ENCODE assay signal across 11 cellular contexts in genomic region chr4:7477695-7478094, GRCh38. TPM values are rescaled to one million over a fixed set of nuclear protein-coding genes. Genes with fewer than 3 reads are reported as not detected.
"Had no signal": no experiment of that assay in that cellular context is flagged by ENCODE, and none has a peak within 500 bp of the region (broad histone marks: within the 10 kb centered on the region; RNA-seq: fewer than 3 reads in every experiment).

No MANE protein-coding gene starts in this region.

- H3K4me1 ChIP-seq: HAP-1 had no signal

- H3K9me3 ChIP-seq: HAP-1 had no signal

- H3K9me3 Mint-ChIP-seq: GM23338, HFFc6 had no signal

- H3K36me3 ChIP-seq: HAP-1 had no signal

- H3K9ac ChIP-seq: KMS-11 had no signal

- H2AFZ ChIP-seq: GM23338 had no signal

- H3K27ac Mint-ChIP-seq: HFFc6 had no signal

- ATAC-seq: GM23338, HCT116 had no signal

- H3K27ac ChIP-seq: HL-60, KMS-11 had no signal

- H3K4me3 ChIP-seq: GM23338, HAP-1 had no signal

- H3K4me3 Mint-ChIP-seq: GM23338, HFFc6 had no signal

- DNase-seq: H7, HFFc6, IMR-90, KBM-7 had no signal

- H3K4me2 ChIP-seq: GM23338, KMS-11 had no signal

RNA-seq across cellular contexts. Expression of gene PSAPL1, which starts 43.0 kb away (rescaled TPM):
- total RNA-seq: GM23338, H4, HFFc6, HT1080, IMR-90 had no signal
- polyA plus RNA-seq: GM23338, IMR-90 had no signal
